Comparison of ENCODE assay signal across 24 cellular contexts in the genomic region with DNA sequence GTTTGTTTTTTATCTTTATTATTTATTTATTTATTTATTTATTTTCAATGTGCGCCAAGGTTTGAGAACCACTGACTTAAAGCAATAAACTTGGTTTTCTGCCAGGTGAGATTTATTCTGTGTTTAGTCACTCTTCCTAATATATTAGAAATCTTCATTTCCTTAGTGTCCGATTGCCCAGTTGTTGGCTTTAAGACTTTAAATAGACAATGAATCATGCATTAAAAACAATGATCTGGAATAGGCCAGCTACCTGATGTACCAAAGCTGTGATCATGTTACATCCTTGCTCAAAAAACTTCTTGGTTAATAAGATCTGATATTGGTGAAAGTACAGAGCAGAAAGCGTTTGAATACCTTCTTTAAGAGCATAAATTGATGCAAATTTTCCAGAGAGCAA. TPM values are rescaled to one million over a fixed set of nuclear protein-coding genes. Genes with fewer than 3 reads are reported as not detected.
A peak's percentile ranks its signal among the peaks of the same experiment; 100 is the strongest.
DNase-seq lines count a peak whose midpoint lies in the region; TF ChIP-seq lines count a peak whose summit lies in the region.
"Had no signal": no experiment of that assay in that cellular context is flagged by ENCODE, and none has a peak within 500 bp of the region (broad histone marks: within the 10 kb centered on the region; RNA-seq: fewer than 3 reads in every experiment).

No MANE protein-coding gene starts in this region.

- no peaks in the 10 kb centered on the region for H4K20me1 ChIP-seq in mammary epithelial cell (ENCODE audit: insufficient read depth, low read length)
- no peaks in the 10 kb centered on the region for H4K20me1 ChIP-seq in Karpas-422 (ENCODE audit: insufficient read depth, low read depth, low read length)

- intact Hi-C loops in mammary epithelial cell (cut with micrococcal nuclease): loop anchor here (5.0 kb wide), 1 partner anchor 102 kb away; no protein-coding TSS in a partner anchor
- intact Hi-C loops in activated T-helper 2 cell treated with anti-CD3 and anti-CD28 coated beads, Interferon-gamma antibody, Interleukin-2, Interleukin-4, amounts not matched to agents 10 μg/mL and 5 μg/mL and 100 μg/mL, durations not matched to agents 14 hours and 24 hours and 36 hours (cut with micrococcal nuclease): no loop called here

- H3K4me2 ChIP-seq in mammary epithelial cell (ENCODE audit: insufficient read depth, low read depth, low read length): peak overlapping the region; percentile 36
- H3K4me2 ChIP-seq in Karpas-422 (ENCODE audit: low read depth, low read length, poor library complexity, severe bottlenecking): no peak overlapping the region

- no TSS peak for BruUV-seq in mammary epithelial cell (replicated peaks; lab: Mats Ljungman, UMichigan)

- no peaks in the 10 kb centered on the region for H3K27me3 Mint-ChIP-seq in activated T-helper 2 cell treated with anti-CD3 and anti-CD28 coated beads, Interferon-gamma antibody, Interleukin-2, Interleukin-4, amounts not matched to agents 10 μg/mL and 5 μg/mL and 100 μg/mL, durations not matched to agents 14 hours and 24 hours and 36 hours (ENCODE audit: low read depth)
- H3K27me3 Mint-ChIP-seq: activated CD8-positive, alpha-beta memory T cell treated with anti-CD3 and anti-CD28 coated beads, Interleukin-2, amount 10 ng/mL, durations not matched to agents 7 days and 5 days; CD4-positive, alpha-beta T cell; progenitor cell of endocrine pancreas had no signal

- dilution Hi-C loops in mammary epithelial cell (cut with HindIII; ENCODE audit: low sequenced_read_pairs): no loop called here

- H3K4me1 ChIP-seq in ACC112 (ENCODE audit: control insufficient read depth, insufficient read depth, low read length, unreplicated experiment): peaks cover 38% of the 10 kb centered on the region
- peaks cover 27% of the 10 kb centered on the region for H3K4me1 ChIP-seq in mammary epithelial cell (ENCODE audit: insufficient read depth, low read length)
- H3K4me1 ChIP-seq in Karpas-422 (ENCODE audit: low read length): no peaks in the 10 kb centered on the region
- no peaks in the 10 kb centered on the region for H3K4me1 ChIP-seq in BE2C
- H3K4me1 ChIP-seq: testis had no signal

- CTCF ChIA-PET in mammary epithelial cell (lab: Charles Lee; ENCODE audit: low non-redundant PET): no interaction called here

- H3K27ac Mint-ChIP-seq in activated T-helper 2 cell treated with anti-CD3 and anti-CD28 coated beads, Interferon-gamma antibody, Interleukin-2, Interleukin-4, amounts not matched to agents 10 μg/mL and 5 μg/mL and 100 μg/mL, durations not matched to agents 14 hours and 24 hours and 36 hours: no peak overlapping the region
- H3K27ac Mint-ChIP-seq: activated CD8-positive, alpha-beta memory T cell treated with anti-CD3 and anti-CD28 coated beads, Interleukin-2, amount 10 ng/mL, durations not matched to agents 7 days and 5 days; CD4-positive, alpha-beta T cell; memory B cell; nephron; progenitor cell of endocrine pancreas had no signal

- in situ Hi-C loops in mammary epithelial cell (cut with MboI; ENCODE audit: low sequenced_read_pairs in 2 of 2): no loop called here

- H3K9me3 Mint-ChIP-seq in activated T-helper 2 cell treated with anti-CD3 and anti-CD28 coated beads, Interferon-gamma antibody, Interleukin-2, Interleukin-4, amounts not matched to agents 10 μg/mL and 5 μg/mL and 100 μg/mL, durations not matched to agents 14 hours and 24 hours and 36 hours: peaks cover 9% of the 10 kb centered on the region

- H3K27ac ChIP-seq in ACC112 (ENCODE audit: low read depth, low read length): peak overlapping the region; percentile 82
- H3K27ac ChIP-seq in mammary epithelial cell (ENCODE audit: insufficient read depth, low read depth, low read length): no peak overlapping the region
- H3K27ac ChIP-seq in Karpas-422 (ENCODE audit: low read length): no peak overlapping the region
- H3K27ac ChIP-seq: testis had no signal

- H3K9me3 ChIP-seq in mammary epithelial cell (replicated peaks; ENCODE audit: insufficient read depth, low read length) (no peaks in the 10 kb centered on the region), Karpas-422 (ENCODE audit: low read length) (no peaks in the 10 kb centered on the region), BE2C (no peaks in the 10 kb centered on the region; the same call in 1 of the 2 replicates)
- H3K9me3 ChIP-seq: testis had no signal

- H3K9me2 ChIP-seq in Karpas-422 (replicated peaks; ENCODE audit: insufficient read depth, low read length): no peaks in the 10 kb centered on the region

- DNase-seq in LHCN-M2 (ENCODE audit: low read depth): peak; percentile 83
- peak; percentile 72 for DNase-seq in mammary epithelial cell
- DNase-seq in kidney tubule cell (ENCODE audit: low spot score): peak; percentile 73
- DNase-seq in activated T-helper 2 cell treated with anti-CD3 and anti-CD28 coated beads, Interferon-gamma antibody, Interleukin-2, Interleukin-4, amounts not matched to agents 10 μg/mL and 5 μg/mL and 100 μg/mL, durations not matched to agents 14 hours and 24 hours and 36 hours (ENCODE audit: low spot score): no peak
- DNase-seq in Karpas-422: no peak
- DNase-seq in NCI-H345 (lab: John Stamatoyannopoulos, UW): no peak
- no peak for DNase-seq in BE2C
- DNase-seq: ACHN; activated CD4-positive, alpha-beta T cell treated with anti-CD3 and anti-CD28 coated beads for 4 hours; activated CD8-positive, alpha-beta memory T cell treated with anti-CD3 and anti-CD28 coated beads, Interleukin-2, amount 10 ng/mL, durations not matched to agents 7 days and 5 days; CD4-positive, alpha-beta T cell; central memory CD4-positive, alpha-beta T cell; DMS79; effector CD8-positive, alpha-beta T cell; GOT3; hippocampal formation; MG63; NCI-H1694; stimulated activated CD4-positive, alpha-beta T cell treated with anti-CD3 and anti-CD28 coated beads, Interleukin-12 subunit alpha, Interleukin-12 subunit beta, amount 100 ng/mL, for 4 hours; testis had no signal

- no peak overlapping the region for H3K4me3 ChIP-seq in ACC112 (ENCODE audit: low read depth, low read length)
- H3K4me3 ChIP-seq in mammary epithelial cell (replicated peaks in 1 of 3; ENCODE audit: insufficient read depth in 1 of 3, low read depth in 2 of 3, low read length in 3 of 3): no peak overlapping the region
- no peak overlapping the region for H3K4me3 ChIP-seq in Karpas-422 (ENCODE audit: low read length)
- no peak overlapping the region for H3K4me3 ChIP-seq in BE2C (ENCODE audit: low read depth, low read length)
- H3K4me3 ChIP-seq: MG63, testis had no signal

- no peak for TF ChIP-seq CTCF in mammary epithelial cell (conservative IDR thresholded peaks at IDR 0.05 in 1 of 2, IDR thresholded peaks at IDR 0.05 in 1 of 2; ENCODE audit: extremely low read depth in 1 of 2, insufficient read depth in 1 of 2, low read depth in 1 of 2, low read length in 2 of 2)
- TF ChIP-seq CTCF in BE2C (IDR thresholded peaks at IDR 0.05; ENCODE audit: low read depth, low read length): no peak

- H3K36me3 Mint-ChIP-seq in activated T-helper 2 cell treated with anti-CD3 and anti-CD28 coated beads, Interferon-gamma antibody, Interleukin-2, Interleukin-4, amounts not matched to agents 10 μg/mL and 5 μg/mL and 100 μg/mL, durations not matched to agents 14 hours and 24 hours and 36 hours (ENCODE audit: low read depth): no peaks in the 10 kb centered on the region

- H3K4me3 Mint-ChIP-seq in activated T-helper 2 cell treated with anti-CD3 and anti-CD28 coated beads, Interferon-gamma antibody, Interleukin-2, Interleukin-4, amounts not matched to agents 10 μg/mL and 5 μg/mL and 100 μg/mL, durations not matched to agents 14 hours and 24 hours and 36 hours (ENCODE audit: low read depth): no peak overlapping the region
- H3K4me3 Mint-ChIP-seq: activated CD8-positive, alpha-beta memory T cell treated with anti-CD3 and anti-CD28 coated beads, Interleukin-2, amount 10 ng/mL, durations not matched to agents 7 days and 5 days; CD4-positive, alpha-beta T cell; memory B cell; nephron had no signal

- H2AFZ ChIP-seq in ACC112 (ENCODE audit: low read length, unreplicated experiment) (no peak overlapping the region), mammary epithelial cell (ENCODE audit: low read depth, low read length) (no peak overlapping the region), Karpas-422 (ENCODE audit: low read length) (no peak overlapping the region)

- H3K4me1 Mint-ChIP-seq in activated T-helper 2 cell treated with anti-CD3 and anti-CD28 coated beads, Interferon-gamma antibody, Interleukin-2, Interleukin-4, amounts not matched to agents 10 μg/mL and 5 μg/mL and 100 μg/mL, durations not matched to agents 14 hours and 24 hours and 36 hours (ENCODE audit: low read depth): no peaks in the 10 kb centered on the region
- H3K4me1 Mint-ChIP-seq: activated CD8-positive, alpha-beta memory T cell treated with anti-CD3 and anti-CD28 coated beads, Interleukin-2, amount 10 ng/mL, durations not matched to agents 7 days and 5 days had no signal

- WGBS in mammary epithelial cell (ENCODE audit: low coverage, missing lambda C conversion rate): 60% methylated on average over 3 of the region's 3 CpGs

- H3K36me3 ChIP-seq in ACC112 (ENCODE audit: insufficient read depth, low read length) (no peaks in the 10 kb centered on the region), mammary epithelial cell (ENCODE audit: insufficient read depth, low read length) (no peaks in the 10 kb centered on the region), Karpas-422 (ENCODE audit: insufficient read depth, low read length) (no peaks in the 10 kb centered on the region), BE2C (no peaks in the 10 kb centered on the region)

- H3K27me3 ChIP-seq in ACC112 (ENCODE audit: insufficient read depth, low read length): no peaks in the 10 kb centered on the region
- no peaks in the 10 kb centered on the region for H3K27me3 ChIP-seq in mammary epithelial cell (ENCODE audit: insufficient read depth, low read length)
- no peaks in the 10 kb centered on the region for H3K27me3 ChIP-seq in Karpas-422 (ENCODE audit: low read length)
- H3K27me3 ChIP-seq in BE2C: no peaks in the 10 kb centered on the region
- H3K27me3 ChIP-seq: MG63, testis had no signal

- H3K9ac ChIP-seq in mammary epithelial cell (ENCODE audit: insufficient read depth, low read length): no peak overlapping the region
- no peak overlapping the region for H3K9ac ChIP-seq in Karpas-422 (ENCODE audit: low read length)

- no peaks in the 10 kb centered on the region for H3K79me2 ChIP-seq in ACC112 (ENCODE audit: control insufficient read depth, insufficient read depth, low read length, unreplicated experiment)
- H3K79me2 ChIP-seq in mammary epithelial cell (ENCODE audit: insufficient read depth, low read length): no peaks in the 10 kb centered on the region
- H3K79me2 ChIP-seq in Karpas-422 (ENCODE audit: low read length): no peaks in the 10 kb centered on the region

RNA-seq across cellular contexts. Expression of gene ERBIN, which starts 52.1 kb away (rescaled TPM):
- total RNA-seq in LHCN-M2 (2014; rRNA removed) (46.1 and 50.1 TPM in 2 replicates), mammary epithelial cell (100 to 1,000 TPM in 1 of 2 donors, 10 to 100 TPM in 1; 65.8 to 102 TPM)
- polyA plus RNA-seq in LHCN-M2 (2012): 15.7 TPM
- polyA plus RNA-seq in mammary epithelial cell: 18.1 TPM
- 46.1 TPM for polyA minus RNA-seq in mammary epithelial cell
- total RNA-seq in activated T-helper 2 cell treated with anti-CD3 and anti-CD28 coated beads, Interferon-gamma antibody, Interleukin-2, Interleukin-4, amounts not matched to agents 10 μg/mL and 5 μg/mL and 100 μg/mL, durations not matched to agents 14 hours and 24 hours and 36 hours: 38.8 and 39.3 TPM in 2 replicates
- total RNA-seq in Karpas-422 (2014; rRNA removed; shearing (Covaris generic); ENCODE audit: low replicate concordance): 173 and 203 TPM in 2 replicates
- 9.6 TPM for polyA plus RNA-seq in BE2C (2012; ENCODE audit: insufficient read depth, insufficient read length, low read depth)

Comparison
In these comparisons a context has a peak if more than half of its experiments do, and no peak if none do; other contexts are left out.
1. DNase-seq: peak in LHCN-M2 (single experiment), mammary epithelial cell (single experiment) and kidney tubule cell (single experiment); none in activated T-helper 2 cell treated with anti-CD3 and anti-CD28 coated beads, Interferon-gamma antibody, Interleukin-2, Interleukin-4, amounts not matched to agents 10 μg/mL and 5 μg/mL and 100 μg/mL, durations not matched to agents 14 hours and 24 hours and 36 hours (single experiment), Karpas-422 (single experiment), NCI-H345 (single experiment) and BE2C (single experiment).